Comparison of ENCODE assay signal across 17 cellular contexts in genomic region chr4:147761218-147761883, GRCh38. TPM values are rescaled to one million over a fixed set of nuclear protein-coding genes. Genes with fewer than 3 reads are reported as not detected.
DNase-seq lines count a peak whose midpoint lies in the region; ATAC-seq and TF ChIP-seq lines count a peak whose summit lies in the region.
"Had no signal": no experiment of that assay in that cellular context is flagged by ENCODE, and none has a peak within 500 bp of the region (broad histone marks: within the 10 kb centered on the region; RNA-seq: fewer than 3 reads in every experiment).

No MANE protein-coding gene starts in this region.

- 89 to 95% (median 90%) methylated on average over 7 of the region's 7 CpGs for WGBS in psoas muscle, 3 donors
- no CpG with 5 or more reads among the region's 7 CpGs for WGBS in H9 (ENCODE audit: extremely low coverage, insufficient read length, low lambda C conversion rate)

- H3K4me3 Mint-ChIP-seq in natural killer cell (peak overlapping the region; percentile 53), WTC11 (no peak overlapping the region), H9 (no peak overlapping the region)
- H3K4me3 Mint-ChIP-seq in natural killer cell treated with Interleukin-12 subunit alpha and Interleukin-12 subunit beta and Interleukin-15 and Interleukin-18, amount 100 ng/mL, for 72 hours, result no peak overlapping the region
- H3K4me3 Mint-ChIP-seq: activated CD4-positive, alpha-beta memory T cell treated with anti-CD3 and anti-CD28 coated beads, Interleukin-2, amount 10 ng/mL, durations not matched to agents 7 days and 5 days; GM23338 had no signal

- no peaks in the 10 kb centered on the region for H3K23me2 ChIP-seq in H9 (ENCODE audit: insufficient read length, low read depth, low read length, poor library complexity, severe bottlenecking)

- no peaks in the 10 kb centered on the region for H4K20me1 ChIP-seq in H9 (ENCODE audit: control insufficient read depth, insufficient read depth, insufficient read length)

- ATAC-seq in natural killer cell (peak in 1 of 3 donors; percentile 67), HG02852 (IDR thresholded peaks at IDR 0.05; ENCODE audit: unreplicated experiment) (peak; percentile 63), WTC11 (no peak), psoas muscle (no peak), GM18870 (IDR thresholded peaks at IDR 0.05; ENCODE audit: unreplicated experiment) (no peak)
- no peak for ATAC-seq in natural killer cell treated with Interleukin-12 subunit alpha and Interleukin-12 subunit beta and Interleukin-15 and Interleukin-18, amount 100 ng/mL, for 72 hours
- ATAC-seq: GM23338 had no signal

- no peaks in the 10 kb centered on the region for H3K36me3 ChIP-seq in psoas muscle (ENCODE audit: insufficient read depth in 1 of 2, low read depth in 1 of 2)
- H3K36me3 ChIP-seq: ovary had no signal

- DNase-seq in natural killer cell, result no peak
- no peak for DNase-seq in natural killer cell treated with Interleukin-12 subunit alpha and Interleukin-12 subunit beta and Interleukin-15 and Interleukin-18, amount 100 ng/mL, for 72 hours (ENCODE audit: low spot score)
- no peak for DNase-seq in WTC11 (ENCODE audit: low spot score)
- DNase-seq in psoas muscle, result no peak
- DNase-seq in NCI-H2227 (lab: John Stamatoyannopoulos, UW; ENCODE audit: unreplicated experiment), result no peak
- DNase-seq in H9, result no peak
- DNase-seq: activated CD4-positive, alpha-beta memory T cell treated with anti-CD3 and anti-CD28 coated beads, Interleukin-2, amount 10 ng/mL, durations not matched to agents 7 days and 5 days; activated effector memory CD4-positive, alpha-beta T cell treated with Interleukin-2 at 50 U/mL for 16 hours; dorsolateral prefrontal cortex; NCI-H187; stimulated activated CD4-positive, alpha-beta T cell treated with anti-CD3 and anti-CD28 coated beads, Interleukin-12 subunit alpha, Interleukin-12 subunit beta, amount 100 ng/mL, for 4 hours; T-helper 9 cell had no signal

- no peak overlapping the region for H2AK5ac ChIP-seq in H9 (ENCODE audit: insufficient read length, low read length)

- H3K27ac Mint-ChIP-seq in natural killer cell, result no peak overlapping the region
- H3K27ac Mint-ChIP-seq in natural killer cell treated with Interleukin-12 subunit alpha and Interleukin-12 subunit beta and Interleukin-15 and Interleukin-18, amount 100 ng/mL, for 72 hours, result no peak overlapping the region
- peak overlapping the region; percentile 7; the same call in 1 of the 2 replicates for H3K27ac Mint-ChIP-seq in WTC11
- H3K27ac Mint-ChIP-seq in H9, result no peak overlapping the region
- H3K27ac Mint-ChIP-seq: activated CD4-positive, alpha-beta memory T cell treated with anti-CD3 and anti-CD28 coated beads, Interleukin-2, amount 10 ng/mL, durations not matched to agents 7 days and 5 days; GM23338 had no signal

- H3K79me2 ChIP-seq in H9 (ENCODE audit: insufficient read depth, low read length), result no peaks in the 10 kb centered on the region

- H3T11ph ChIP-seq in H9 (ENCODE audit: low read length), result no peak overlapping the region

- H3K27me3 Mint-ChIP-seq in natural killer cell (ENCODE audit: low read depth in 2 of 2), result no peaks in the 10 kb centered on the region
- H3K27me3 Mint-ChIP-seq in natural killer cell treated with Interleukin-12 subunit alpha and Interleukin-12 subunit beta and Interleukin-15 and Interleukin-18, amount 100 ng/mL, for 72 hours, result peaks cover 0 to 2% of the 10 kb centered on the region in 2 donors
- no peaks in the 10 kb centered on the region for H3K27me3 Mint-ChIP-seq in WTC11 (ENCODE audit: low read depth)
- H3K27me3 Mint-ChIP-seq in H9 (ENCODE audit: low read depth), result no peaks in the 10 kb centered on the region
- H3K27me3 Mint-ChIP-seq: activated CD4-positive, alpha-beta memory T cell treated with anti-CD3 and anti-CD28 coated beads, Interleukin-2, amount 10 ng/mL, durations not matched to agents 7 days and 5 days had no signal

- peaks cover 36 to 44% of the 10 kb centered on the region in 2 donors for H3K4me1 Mint-ChIP-seq in natural killer cell
- H3K4me1 Mint-ChIP-seq in natural killer cell treated with Interleukin-12 subunit alpha and Interleukin-12 subunit beta and Interleukin-15 and Interleukin-18, amount 100 ng/mL, for 72 hours (ENCODE audit: low read depth in 2 of 2), result peaks cover 18 to 22% of the 10 kb centered on the region in 2 donors
- H3K4me1 Mint-ChIP-seq in WTC11, result peaks cover 3% of the 10 kb centered on the region; the same call in 1 of the 2 replicates
- no peaks in the 10 kb centered on the region; a peak in 1 of 4 replicates for H3K4me1 Mint-ChIP-seq in H9
- H3K4me1 Mint-ChIP-seq: GM23338 had no signal

- H3K4ac ChIP-seq in H9 (ENCODE audit: low read depth, low read length), result no peak overlapping the region

- H2BK20ac ChIP-seq in H9 (ENCODE audit: low read depth, low read length, poor library complexity, severe bottlenecking), result no peak overlapping the region

- H2BK12ac ChIP-seq in H9 (ENCODE audit: insufficient read length, low read depth, low read length), result no peak overlapping the region

- no peak overlapping the region for H3K4me3 ChIP-seq in psoas muscle
- H3K4me3 ChIP-seq: dorsolateral prefrontal cortex, GM23338, ovary, tibial nerve had no signal

- no peak overlapping the region for H2AFZ ChIP-seq in H9 (ENCODE audit: low read length)
- H2AFZ ChIP-seq: GM23338 had no signal

- H3K9me3 Mint-ChIP-seq in natural killer cell, result no peaks in the 10 kb centered on the region
- no peaks in the 10 kb centered on the region for H3K9me3 Mint-ChIP-seq in natural killer cell treated with Interleukin-12 subunit alpha and Interleukin-12 subunit beta and Interleukin-15 and Interleukin-18, amount 100 ng/mL, for 72 hours
- no peaks in the 10 kb centered on the region for H3K9me3 Mint-ChIP-seq in WTC11
- H3K9me3 Mint-ChIP-seq in H9, result no peaks in the 10 kb centered on the region
- H3K9me3 Mint-ChIP-seq: activated CD4-positive, alpha-beta memory T cell treated with anti-CD3 and anti-CD28 coated beads, Interleukin-2, amount 10 ng/mL, durations not matched to agents 7 days and 5 days; GM23338 had no signal

- TF ChIP-seq CTCF in natural killer cell (IDR thresholded peaks at IDR 0.05), result no peak
- TF ChIP-seq CTCF in WTC11 (IDR thresholded peaks at IDR 0.05), result no peak
- no peak for TF ChIP-seq CTCF in psoas muscle (IDR thresholded peaks at IDR 0.05)
- no peak for TF ChIP-seq CTCF in H9 (conservative IDR thresholded peaks at IDR 0.05)

- H3K56ac ChIP-seq in H9 (ENCODE audit: insufficient read length, low read depth, low read length), result no peak overlapping the region

- H3K4me2 ChIP-seq in H9 (ENCODE audit: insufficient read depth, insufficient read length, low read length), result no peak overlapping the region
- H3K4me2 ChIP-seq: GM23338 had no signal

- no peak overlapping the region for H2BK5ac ChIP-seq in H9 (ENCODE audit: insufficient read length, low read length)

- no peak overlapping the region for H3K14ac ChIP-seq in H9 (ENCODE audit: insufficient read depth, low read length)

- intact Hi-C loops in natural killer cell (cut with micrococcal nuclease), result no loop called here
- intact Hi-C loops in psoas muscle (cut with DNase I), result no loop called here

- H3K27ac ChIP-seq in psoas muscle (no peak overlapping the region), H9 (ENCODE audit: insufficient read length, low read depth, low read length) (no peak overlapping the region)
- H3K27ac ChIP-seq: dorsolateral prefrontal cortex, tibial nerve had no signal

- H4K91ac ChIP-seq in H9 (ENCODE audit: insufficient read length, low read depth, low read length), result no peak overlapping the region

- H2BK15ac ChIP-seq in H9 (ENCODE audit: low read depth, low read length), result no peak overlapping the region

- no peak overlapping the region for H3K23ac ChIP-seq in H9 (ENCODE audit: insufficient read length, low read depth, low read length)

- no peak overlapping the region for H2BK120ac ChIP-seq in H9 (ENCODE audit: low read depth, low read length, poor library complexity, severe bottlenecking)

- CTCF ChIA-PET in WTC11 (lab: Charles Lee), result no interaction called here

- H3K36me3 Mint-ChIP-seq in natural killer cell, result no peaks in the 10 kb centered on the region
- H3K36me3 Mint-ChIP-seq in natural killer cell treated with Interleukin-12 subunit alpha and Interleukin-12 subunit beta and Interleukin-15 and Interleukin-18, amount 100 ng/mL, for 72 hours, result no peaks in the 10 kb centered on the region
- no peaks in the 10 kb centered on the region for H3K36me3 Mint-ChIP-seq in WTC11
- no peaks in the 10 kb centered on the region for H3K36me3 Mint-ChIP-seq in H9 (ENCODE audit: insufficient read depth in 1 of 3, low read depth in 3 of 3)

- no peak overlapping the region for H4K5ac ChIP-seq in H9 (ENCODE audit: insufficient read length, low read depth, low read length)

- no peaks in the 10 kb centered on the region for H3K79me1 ChIP-seq in H9 (ENCODE audit: insufficient read depth, low read depth, low read length, poor library complexity, severe bottlenecking)

- POLR2A ChIA-PET in WTC11 (lab: Charles Lee), result no interaction called here

- peaks cover 23% of the 10 kb centered on the region for H3K4me1 ChIP-seq in psoas muscle
- H3K4me1 ChIP-seq in H9 (ENCODE audit: insufficient read depth, low read length), result no peaks in the 10 kb centered on the region

- H3K9me3 ChIP-seq in psoas muscle, result no peaks in the 10 kb centered on the region
- no peaks in the 10 kb centered on the region for H3K9me3 ChIP-seq in H9 (ENCODE audit: control insufficient read depth, low read depth, low read length)
- H3K9me3 ChIP-seq: ovary, tibial nerve had no signal

- H3K27me3 ChIP-seq in psoas muscle (ENCODE audit: insufficient read depth in 3 of 3, low read length in 2 of 3), result no peaks in the 10 kb centered on the region
- no peaks in the 10 kb centered on the region for H3K27me3 ChIP-seq in H9 (ENCODE audit: insufficient read depth, low read length)
- H3K27me3 ChIP-seq: dorsolateral prefrontal cortex, ovary, tibial nerve had no signal

- no peak overlapping the region for H3K9ac ChIP-seq in H9 (ENCODE audit: extremely low read depth, insufficient read length, low read length)

- H4K8ac ChIP-seq in H9 (replicated peaks; ENCODE audit: insufficient read length, low read depth, low read length), result no peak overlapping the region

- H3K18ac ChIP-seq in H9 (ENCODE audit: insufficient read length, low read depth, low read length), result no peak overlapping the region

TF ChIP-seq in WTC11, 78 proteins besides CTCF, POLR2A, EP300 and RAD21 (continues in another document):
- TF ChIP-seq ZMAT4 (CRISPR knock-in tag; IDR thresholded peaks at IDR 0.05) (no peak), ETV6 (CRISPR knock-in tag; IDR thresholded peaks at IDR 0.05) (no peak), SP1 (CRISPR knock-in tag; conservative IDR thresholded peaks at IDR 0.05) (no peak)

RNA-seq across cellular contexts. Expression of gene ARHGAP10, which starts 29.5 kb away (rescaled TPM):
- total RNA-seq in natural killer cell, result 10 to 100 TPM; 13.9 to 28.7 (median 23.2) TPM
- total RNA-seq in natural killer cell treated with Interleukin-12 subunit alpha and Interleukin-12 subunit beta and Interleukin-15 and Interleukin-18, amount 100 ng/mL, for 72 hours, result 10 to 100 TPM in 1 of 2 donors, 1 to 10 TPM in 1; 7.4 to 11.4 TPM
- total RNA-seq in WTC11 (2021), result 7.1 to 9.6 TPM (median 8.0 TPM) in 3 replicates
- total RNA-seq in psoas muscle, result 10 to 100 TPM; 34.0 to 43.5 (median 37.3) TPM
- polyA plus RNA-seq in psoas muscle, result 10 to 100 TPM; 28.8 to 30.3 (median 28.8) TPM
- 7.8 and 8.0 TPM in 2 replicates for total RNA-seq in H9 (2021)
